In the genomic region with DNA sequence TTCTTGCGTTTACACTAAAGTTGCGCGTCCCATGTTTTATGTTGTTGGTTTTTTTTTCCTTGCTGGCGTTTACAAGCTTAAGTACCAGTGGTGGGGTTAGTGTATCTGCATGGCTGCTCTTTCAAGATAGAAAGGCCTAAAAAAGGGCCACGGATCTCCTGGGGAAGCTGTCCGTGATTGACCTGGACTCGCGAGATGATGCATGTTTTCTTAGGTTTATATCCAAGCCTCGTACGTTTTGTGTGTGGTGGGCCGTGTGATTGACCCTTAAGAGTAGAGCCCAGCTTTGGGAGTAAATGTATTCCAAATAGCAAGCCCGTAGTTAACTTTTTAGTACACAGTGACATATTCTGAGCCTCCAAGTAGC, we compare ENCODE assay signal across 1 cellular context.
TF ChIP-seq lines count a peak whose summit lies in the region.

No MANE protein-coding gene starts in this region.

TF ChIP-seq in HepG2, 621 proteins besides CTCF, POLR2A, EP300 and RAD21:
- TF ChIP-seq KDM5A (IDR thresholded peaks at IDR 0.05; ENCODE audit: borderline replicate concordance, low read length) (peak; percentile 10; the same call in 1 of the 2 replicates), CHD2 (IDR thresholded peaks at IDR 0.05; ENCODE audit: low read depth, low read length) (peak; percentile 32; the same call in 1 of the 2 replicates)
